In genomic region chr5:149745212-149745943, GRCh38 we compare ENCODE assay signal across 20 cellular contexts. TPM values are rescaled to one million over a fixed set of nuclear protein-coding genes. Genes with fewer than 3 reads are reported as not detected.
DNase-seq lines count a peak whose midpoint lies in the region; ATAC-seq, FAIRE-seq and TF ChIP-seq lines count a peak whose summit lies in the region.
"Had no signal": no experiment of that assay in that cellular context is flagged by ENCODE, and none has a peak within 500 bp of the region (broad histone marks: within the 10 kb centered on the region; RNA-seq: fewer than 3 reads in every experiment).

No MANE protein-coding gene starts in this region.

- no peak overlapping the region for H3K27ac Mint-ChIP-seq in activated naive CD4-positive, alpha-beta T cell treated with anti-CD3 and anti-CD28 coated beads, Interleukin-2, amount 50 U/mL, for 72 hours
- peak overlapping the region; percentile 22 for H3K27ac Mint-ChIP-seq in stimulated activated effector memory CD8-positive, alpha-beta T cell treated with anti-CD3 and anti-CD28 coated beads, Interleukin-12 subunit alpha, Interleukin-12 subunit beta, amount 100 ng/mL, for 72 hours

- no peaks in the 10 kb centered on the region for H3K9me3 ChIP-seq in K562 (replicated peaks; ENCODE audit: control insufficient read depth, insufficient read depth, low read depth, low read length)
- H3K9me3 ChIP-seq: A549, Caco-2 had no signal

- no peak for TF ChIP-seq CTCF in K562 (IDR thresholded peaks at IDR 0.05 in 2 of 3, conservative IDR thresholded peaks at IDR 0.05 in 1 of 3; ENCODE audit: insufficient read depth in 2 of 3, low read depth in 1 of 3, low read length in 3 of 3)

- in situ Hi-C loops in K562 (cut with MboI), result no loop called here

- no TSS peak for BruUV-seq in K562 (replicated peaks; lab: Mats Ljungman, UMichigan)

- H2AFZ ChIP-seq in K562 (ENCODE audit: low read depth, low read length), result no peak overlapping the region

- H3K27me3 ChIP-seq in K562 (ENCODE audit: control insufficient read depth in 2 of 2, insufficient read depth in 2 of 2, low read length in 2 of 2), result no peaks in the 10 kb centered on the region

- DNase-seq in activated naive CD4-positive, alpha-beta T cell treated with anti-CD3 and anti-CD28 coated beads, Interleukin-2, amount 50 U/mL, for 72 hours (ENCODE audit: low spot score in 2 of 2), result no peak
- no peak for DNase-seq in activated naive CD4-positive, alpha-beta T cell treated with anti-CD3 and anti-CD28 coated beads, Interleukin-2, amount 50 U/mL, for 16 hours
- DNase-seq in K562 (ENCODE audit: extremely low read depth in 1 of 4, low spot score in 3 of 4), result no peak
- DNase-seq in stimulated activated effector memory CD8-positive, alpha-beta T cell treated with anti-CD3 and anti-CD28 coated beads, Interleukin-12 subunit alpha, Interleukin-12 subunit beta, amount 100 ng/mL, for 72 hours (ENCODE audit: low spot score in 2 of 2), result no peak
- no peak for DNase-seq in 8988T
- no peak for DNase-seq in activated T-cell treated with anti-CD3 and anti-CD28 coated beads for 4 hours
- no peak for DNase-seq in NCI-H1105 (lab: John Stamatoyannopoulos, UW)
- DNase-seq: AML-193, Caco-2, KG1, NCI-H1105 treated with DMSO at 0.1 percent for 48 hours, NCI-H2029, NCI-H2171 treated with DMSO at 0.1 percent for 48 hours, NCI-H510A, NCI-H82, SIG-M5 had no signal

- H3K4me3 ChIP-seq in K562, result no peak overlapping the region
- H3K4me3 ChIP-seq: A549 had no signal

- peak overlapping the region; percentile 8; the same call in 1 of the 2 replicates for H3K4me2 ChIP-seq in K562 (ENCODE audit: insufficient read depth, low read length)
- H3K4me2 ChIP-seq: A549 had no signal

- TF ChIP-seq RAD21 in K562 (CRISPR knock-in tag; conservative IDR thresholded peaks at IDR 0.05 in 1 of 2, IDR thresholded peaks at IDR 0.05 in 1 of 2), result no peak

- peaks cover 95% of the 10 kb centered on the region for H3K79me2 ChIP-seq in K562 (ENCODE audit: control insufficient read depth, insufficient read depth, low read length)

- peak; percentile 11 for FAIRE-seq in K562 (lab: Jason Lieb, UNC)
- FAIRE-seq: A549, H1, RCC 7860 had no signal

- 52% methylated on average over 4 of the region's 4 CpGs for whole genome bisulfite sequencing in K562 (ENCODE audit: insufficient coverage, low coverage, missing lambda C conversion rate)

- H3K9me3 Mint-ChIP-seq in activated naive CD4-positive, alpha-beta T cell treated with anti-CD3 and anti-CD28 coated beads, Interleukin-2, amount 50 U/mL, for 72 hours, result no peaks in the 10 kb centered on the region
- no peaks in the 10 kb centered on the region for H3K9me3 Mint-ChIP-seq in stimulated activated effector memory CD8-positive, alpha-beta T cell treated with anti-CD3 and anti-CD28 coated beads, Interleukin-12 subunit alpha, Interleukin-12 subunit beta, amount 100 ng/mL, for 72 hours

- peaks cover 20% of the 10 kb centered on the region for H3K4me1 Mint-ChIP-seq in stimulated activated effector memory CD8-positive, alpha-beta T cell treated with anti-CD3 and anti-CD28 coated beads, Interleukin-12 subunit alpha, Interleukin-12 subunit beta, amount 100 ng/mL, for 72 hours

- no peak overlapping the region for H3K4me3 Mint-ChIP-seq in stimulated activated effector memory CD8-positive, alpha-beta T cell treated with anti-CD3 and anti-CD28 coated beads, Interleukin-12 subunit alpha, Interleukin-12 subunit beta, amount 100 ng/mL, for 72 hours

- POLR2A ChIA-PET in K562 (lab: Yijun Ruan, JAX), result interaction anchor here (0.7 to 2.4 kb wide), 5 partner anchors 12 to 79 kb away, joined by 3 to 10 read pairs (median 3); partner anchors contain the start of gene PPARGC1B

- intact Hi-C loops in K562 (cut with micrococcal nuclease), result no loop called here

- peaks cover 47% of the 10 kb centered on the region for H4K20me1 ChIP-seq in K562 (replicated peaks; ENCODE audit: control insufficient read depth, insufficient read depth, low read length)

- no peak overlapping the region; a peak in 1 of 4 replicates for H3K9ac ChIP-seq in K562 (ENCODE audit: insufficient read depth in 1 of 2, low read depth in 2 of 2, low read length in 2 of 2)

- TF ChIP-seq EP300 in K562 (IDR thresholded peaks at IDR 0.05; ENCODE audit: low read length), result no peak

- no peak overlapping the region for H3K27ac ChIP-seq in K562 (ENCODE audit: extremely low read depth, low read depth, low read length)
- H3K27ac ChIP-seq: A549 had no signal

- no peaks in the 10 kb centered on the region for H3K36me3 Mint-ChIP-seq in activated naive CD4-positive, alpha-beta T cell treated with anti-CD3 and anti-CD28 coated beads, Interleukin-2, amount 50 U/mL, for 72 hours
- H3K36me3 Mint-ChIP-seq in stimulated activated effector memory CD8-positive, alpha-beta T cell treated with anti-CD3 and anti-CD28 coated beads, Interleukin-12 subunit alpha, Interleukin-12 subunit beta, amount 100 ng/mL, for 72 hours, result no peaks in the 10 kb centered on the region

- peaks cover 43% of the 10 kb centered on the region; the same call in 2 of the 3 replicates for H3K36me3 ChIP-seq in K562 (ENCODE audit: control insufficient read depth, insufficient read depth, low read length)

- no peak for TF ChIP-seq POLR2A in K562 (conservative IDR thresholded peaks at IDR 0.05)

- peaks cover 4% of the 10 kb centered on the region for H3K9me1 ChIP-seq in K562 (ENCODE audit: control insufficient read depth, insufficient read depth, low read length)

- ATAC-seq in activated naive CD4-positive, alpha-beta T cell treated with anti-CD3 and anti-CD28 coated beads, Interleukin-2, amount 50 U/mL, for 72 hours, result peak; percentile 33 to 46
- ATAC-seq in HG02610 (IDR thresholded peaks at IDR 0.05; ENCODE audit: unreplicated experiment) (peak; percentile 65), K562 (no peak)
- ATAC-seq in stimulated activated effector memory CD8-positive, alpha-beta T cell treated with anti-CD3 and anti-CD28 coated beads, Interleukin-12 subunit alpha, Interleukin-12 subunit beta, amount 100 ng/mL, for 72 hours, result no peak
- ATAC-seq: A549 had no signal

- CTCF ChIA-PET in K562 (lab: Yijun Ruan, JAX; ENCODE audit: low intra/inter-chr PET ratio), result interaction anchor here (0.6 kb wide), 1 partner anchor 30 kb away, joined by 3 read pairs; no protein-coding TSS in a partner anchor

- peaks cover 13 to 15% of the 10 kb centered on the region in 2 experiments; a peak in 4 of 5 replicates for H3K4me1 ChIP-seq in K562 (replicated peaks in 1 of 2; ENCODE audit: control insufficient read depth in 2 of 2, insufficient read depth in 2 of 2, low read length in 2 of 2)

TF ChIP-seq in K562, 482 proteins besides CTCF, POLR2A, EP300 and RAD21:
- TF ChIP-seq RCOR1 (IDR thresholded peaks at IDR 0.05; ENCODE audit: borderline replicate concordance in 1 of 2, low read depth in 2 of 2, low read length in 2 of 2) (peak in 1 of 2 experiments; percentile 65; a peak in 1 of 4 replicates), CHD4 (IDR thresholded peaks at IDR 0.05; ENCODE audit: insufficient read depth, insufficient replicate concordance, low read depth, low read length, poor library complexity, severe bottlenecking) (peak; percentile 88), FOSL1 (tag; conservative IDR thresholded peaks at IDR 0.05) (no peak), HDGF (IDR thresholded peaks at IDR 0.05) (no peak), EWSR1 (IDR thresholded peaks at IDR 0.05; ENCODE audit: borderline replicate concordance, low read depth, partially characterized antibody) (no peak), RFX1 (IDR thresholded peaks at IDR 0.05) (no peak), BCOR (IDR thresholded peaks at IDR 0.05) (peak; percentile 96), KDM1A (IDR thresholded peaks at IDR 0.05) (peak; percentile 66 to 80), POLR2G (IDR thresholded peaks at IDR 0.05; ENCODE audit: low read depth, low read length) (no peak), SP1 (CRISPR knock-in tag; IDR thresholded peaks at IDR 0.05) (no peak), PHF20 (IDR thresholded peaks at IDR 0.05; ENCODE audit: partially characterized antibody) (peak; percentile 50), HDAC2 (IDR thresholded peaks at IDR 0.05) (peak; percentile 79; the same call in 1 of the 2 replicates), ZNF184 (CRISPR knock-in tag; IDR thresholded peaks at IDR 0.05) (no peak), NRF1 (conservative IDR thresholded peaks at IDR 0.05 in 1 of 2, IDR thresholded peaks at IDR 0.05 in 1 of 2) (no peak), CHCHD3 (CRISPR knock-in tag; IDR thresholded peaks at IDR 0.05) (no peak), ADNP (tag; IDR thresholded peaks at IDR 0.05) (peak; percentile 97), SMARCA5 (IDR thresholded peaks at IDR 0.05) (peak; percentile 56; the same call in 1 of the 2 replicates), CBX3 (IDR thresholded peaks at IDR 0.05; ENCODE audit: borderline replicate concordance in 1 of 2, low read length in 2 of 2) (0 out of 3 replicates have a peak, but pooled peaks of 1 of the 2 experiments have one; percentile 6), RBM25 (IDR thresholded peaks at IDR 0.05; ENCODE audit: low read depth, low read length, severe bottlenecking) (peak; percentile 94)
TF ChIP-seq in K562: peak in this region for 10.

RNA-seq across cellular contexts. Expression of gene PPARGC1B, which starts 15.3 kb away (rescaled TPM):
- 1 to 10 TPM; 4.8 to 5.1 TPM for total RNA-seq in activated naive CD4-positive, alpha-beta T cell treated with anti-CD3 and anti-CD28 coated beads, Interleukin-2, amount 50 U/mL, for 72 hours
- total RNA-seq in K562 (2011; cell fraction: chromatin; rRNA removed; ENCODE audit: low replicate concordance), result 34.1 and 39.8 TPM in 2 replicates
- total RNA-seq in K562 (2011; cell fraction: nucleolus; rRNA removed), result 20.5 and 21.1 TPM in 2 replicates
- total RNA-seq in K562 (2011; cell fraction: nucleoplasm; rRNA removed), result 24.4 and 30.4 TPM in 2 replicates
- total RNA-seq in K562 (2014; rRNA removed), result 8.6 and 10.9 TPM in 2 replicates
- total RNA-seq in K562 (2014; rRNA removed; fragmentation: Illumina TruSeq; extraction: Trizol), result 7.1 TPM in 2 replicates
- total RNA-seq in K562 (2015; rRNA removed; fragmentation: Illumina TruSeq; extraction: Trizol), result 7.3 and 8.1 TPM in 2 replicates
- 23.3 and 29.0 TPM in 2 replicates for total RNA-seq in K562 (2021)
- polyA plus RNA-seq in K562 (2011; rRNA removed), result 2.8 and 3.0 TPM in 2 replicates
- 2.2 and 2.6 TPM in 2 replicates for polyA plus RNA-seq in K562 (2011; cell fraction: cytosol; rRNA removed)
- polyA plus RNA-seq in K562 (2011; cell fraction: nucleus; rRNA removed), result 13.0 and 17.4 TPM in 2 replicates
- polyA plus RNA-seq in K562 (2012), result 6.4 and 8.1 TPM in 2 replicates
- polyA plus RNA-seq in K562 (2014; fragmentation: Illumina TruSeq; extraction: Trizol), result 11.6 and 11.7 TPM in 2 replicates
- 1 to 10 TPM; 2.5 to 6.3 TPM for polyA plus RNA-seq in K562 (2014; fragmentation: Nextera tagmentation; extraction: Ambion mirVana)
- polyA plus RNA-seq in K562 (2014; rRNA removed), result 8.7 and 8.8 TPM in 2 replicates
- polyA minus RNA-seq in K562 (2011; rRNA and poly(A)+ RNA removed), result 7.3 and 7.7 TPM in 2 replicates
- polyA minus RNA-seq in K562 (2011; cell fraction: cytosol; rRNA and poly(A)+ RNA removed), result 8.8 and 11.6 TPM in 2 replicates
- 9.4 and 10.8 TPM in 2 replicates for polyA minus RNA-seq in K562 (2011; cell fraction: nucleus; rRNA and poly(A)+ RNA removed)

Comparison
In these comparisons a context has a peak if more than half of its experiments do, and no peak if none do; other contexts are left out.
1. ATAC-seq: peak in activated naive CD4-positive, alpha-beta T cell treated with anti-CD3 and anti-CD28 coated beads, Interleukin-2, amount 50 U/mL, for 72 hours (2 of 2) and HG02610 (single experiment); none in K562 (single experiment) and stimulated activated effector memory CD8-positive, alpha-beta T cell treated with anti-CD3 and anti-CD28 coated beads, Interleukin-12 subunit alpha, Interleukin-12 subunit beta, amount 100 ng/mL, for 72 hours (single experiment).